In the genomic region with DNA sequence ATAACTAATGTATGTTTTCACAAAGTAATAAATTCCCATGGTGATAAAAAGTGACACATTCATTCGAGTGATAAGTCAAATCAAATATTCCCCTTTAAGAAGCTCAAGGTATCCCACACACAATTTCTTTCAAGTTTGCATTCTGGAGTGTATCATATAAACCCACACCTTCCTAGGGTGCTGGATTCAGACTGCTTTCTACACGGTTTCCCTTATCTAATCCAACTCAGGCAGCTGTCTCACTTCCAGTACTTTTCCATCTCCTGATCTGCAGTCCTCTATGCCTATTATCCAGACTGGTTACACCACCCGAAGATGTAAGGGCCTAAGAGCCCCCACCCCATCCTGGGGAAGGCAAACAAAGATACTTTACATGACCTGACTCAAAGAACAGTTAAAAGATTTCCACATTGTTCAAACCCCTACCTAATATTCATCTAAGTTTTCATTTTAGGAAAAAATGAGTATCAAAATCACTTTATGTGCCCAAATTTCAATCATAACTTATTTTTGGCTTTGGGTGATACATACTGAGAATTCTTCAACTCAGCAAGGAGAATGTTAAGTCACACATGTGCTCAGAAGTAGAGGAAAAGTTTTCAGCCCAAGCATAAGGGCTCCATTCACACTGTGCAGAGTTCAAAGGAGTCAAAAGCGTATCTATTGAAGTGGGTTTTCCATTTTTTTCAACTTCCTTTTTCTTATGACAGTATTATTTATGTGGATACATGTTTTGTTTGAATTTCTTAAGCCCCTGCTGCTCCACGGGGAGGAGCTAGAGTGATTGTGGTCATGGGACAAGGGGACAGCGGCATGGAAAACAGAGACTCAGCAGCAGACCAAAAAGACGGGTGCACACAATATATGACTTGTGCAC, we compare ENCODE assay signal across 1 cellular context.
TF ChIP-seq lines count a peak whose summit lies in the region.

No MANE protein-coding gene starts in this region.

TF ChIP-seq in HEK293, 187 proteins besides CTCF, POLR2A, EP300 and RAD21 (continued from another document):
- TF ChIP-seq, protein P1, sequence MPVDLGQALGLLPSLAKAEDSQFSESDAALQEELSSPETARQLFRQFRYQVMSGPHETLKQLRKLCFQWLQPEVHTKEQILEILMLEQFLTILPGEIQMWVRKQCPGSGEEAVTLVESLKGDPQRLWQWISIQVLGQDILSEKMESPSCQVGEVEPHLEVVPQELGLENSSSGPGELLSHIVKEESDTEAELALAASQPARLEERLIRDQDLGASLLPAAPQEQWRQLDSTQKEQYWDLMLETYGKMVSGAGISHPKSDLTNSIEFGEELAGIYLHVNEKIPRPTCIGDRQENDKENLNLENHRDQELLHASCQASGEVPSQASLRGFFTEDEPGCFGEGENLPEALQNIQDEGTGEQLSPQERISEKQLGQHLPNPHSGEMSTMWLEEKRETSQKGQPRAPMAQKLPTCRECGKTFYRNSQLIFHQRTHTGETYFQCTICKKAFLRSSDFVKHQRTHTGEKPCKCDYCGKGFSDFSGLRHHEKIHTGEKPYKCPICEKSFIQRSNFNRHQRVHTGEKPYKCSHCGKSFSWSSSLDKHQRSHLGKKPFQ (tag by site-specific recombination; IDR thresholded peaks at IDR 0.05), result 0 out of 2 replicates have a peak, but pooled peaks have one; percentile 59
- TF ChIP-seq, protein P2, sequence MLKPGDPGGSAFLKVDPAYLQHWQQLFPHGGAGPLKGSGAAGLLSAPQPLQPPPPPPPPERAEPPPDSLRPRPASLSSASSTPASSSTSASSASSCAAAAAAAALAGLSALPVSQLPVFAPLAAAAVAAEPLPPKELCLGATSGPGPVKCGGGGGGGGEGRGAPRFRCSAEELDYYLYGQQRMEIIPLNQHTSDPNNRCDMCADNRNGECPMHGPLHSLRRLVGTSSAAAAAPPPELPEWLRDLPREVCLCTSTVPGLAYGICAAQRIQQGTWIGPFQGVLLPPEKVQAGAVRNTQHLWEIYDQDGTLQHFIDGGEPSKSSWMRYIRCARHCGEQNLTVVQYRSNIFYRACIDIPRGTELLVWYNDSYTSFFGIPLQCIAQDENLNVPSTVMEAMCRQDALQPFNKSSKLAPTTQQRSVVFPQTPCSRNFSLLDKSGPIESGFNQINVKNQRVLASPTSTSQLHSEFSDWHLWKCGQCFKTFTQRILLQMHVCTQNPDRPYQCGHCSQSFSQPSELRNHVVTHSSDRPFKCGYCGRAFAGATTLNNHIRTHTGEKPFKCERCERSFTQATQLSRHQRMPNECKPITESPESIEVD (tag by site-specific recombination; IDR thresholded peaks at IDR 0.05), result peak; percentile 98
- TF ChIP-seq, protein P3, sequence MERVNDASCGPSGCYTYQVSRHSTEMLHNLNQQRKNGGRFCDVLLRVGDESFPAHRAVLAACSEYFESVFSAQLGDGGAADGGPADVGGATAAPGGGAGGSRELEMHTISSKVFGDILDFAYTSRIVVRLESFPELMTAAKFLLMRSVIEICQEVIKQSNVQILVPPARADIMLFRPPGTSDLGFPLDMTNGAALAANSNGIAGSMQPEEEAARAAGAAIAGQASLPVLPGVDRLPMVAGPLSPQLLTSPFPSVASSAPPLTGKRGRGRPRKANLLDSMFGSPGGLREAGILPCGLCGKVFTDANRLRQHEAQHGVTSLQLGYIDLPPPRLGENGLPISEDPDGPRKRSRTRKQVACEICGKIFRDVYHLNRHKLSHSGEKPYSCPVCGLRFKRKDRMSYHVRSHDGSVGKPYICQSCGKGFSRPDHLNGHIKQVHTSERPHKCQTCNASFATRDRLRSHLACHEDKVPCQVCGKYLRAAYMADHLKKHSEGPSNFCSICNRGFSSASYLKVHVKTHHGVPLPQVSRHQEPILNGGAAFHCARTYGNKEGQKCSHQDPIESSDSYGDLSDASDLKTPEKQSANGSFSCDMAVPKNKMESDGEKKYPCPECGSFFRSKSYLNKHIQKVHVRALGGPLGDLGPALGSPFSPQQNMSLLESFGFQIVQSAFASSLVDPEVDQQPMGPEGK (tag by site-specific recombination; IDR thresholded peaks at IDR 0.05), result peak; percentile 35; the same call in 1 of the 2 replicates
- TF ChIP-seq PRDM1 (tag by site-specific recombination; IDR thresholded peaks at IDR 0.05) (peak; percentile 32; the same call in 1 of the 2 replicates), ZNF785 (tag by site-specific recombination; IDR thresholded peaks at IDR 0.05) (no peak), ZNF426 (tag by site-specific recombination; IDR thresholded peaks at IDR 0.05) (no peak), ZNF366 (tag by site-specific recombination; conservative IDR thresholded peaks at IDR 0.05) (peak; percentile 8; the same call in 1 of the 2 replicates), MZF1 (tag by site-specific recombination; IDR thresholded peaks at IDR 0.05; ENCODE audit: borderline replicate concordance) (no peak), ZFP37 (tag by site-specific recombination; IDR thresholded peaks at IDR 0.05) (no peak), ZNF600 (tag by site-specific recombination; IDR thresholded peaks at IDR 0.05) (peak; percentile 93), ZNF341 (tag by site-specific recombination; IDR thresholded peaks at IDR 0.05; ENCODE audit: low read depth) (0 out of 2 replicates have a peak, but pooled peaks have one; percentile 15), GLIS2 (tag by site-specific recombination; IDR thresholded peaks at IDR 0.05) (no peak), ZSCAN16 (tag by site-specific recombination; IDR thresholded peaks at IDR 0.05) (no peak), ZEB2 (tag by site-specific recombination; IDR thresholded peaks at IDR 0.05) (peak; percentile 15; the same call in 1 of the 2 replicates), ZNF768 (tag by site-specific recombination; IDR thresholded peaks at IDR 0.05) (no peak), IKZF3 (tag by site-specific recombination; IDR thresholded peaks at IDR 0.05) (peak; percentile 24; the same call in 1 of the 2 replicates), ZNF211 (tag by site-specific recombination; IDR thresholded peaks at IDR 0.05; ENCODE audit: low read depth) (no peak), ZNF335 (tag by site-specific recombination; conservative IDR thresholded peaks at IDR 0.05) (peak; percentile 18; the same call in 1 of the 2 replicates)
- TF ChIP-seq, protein P4, sequence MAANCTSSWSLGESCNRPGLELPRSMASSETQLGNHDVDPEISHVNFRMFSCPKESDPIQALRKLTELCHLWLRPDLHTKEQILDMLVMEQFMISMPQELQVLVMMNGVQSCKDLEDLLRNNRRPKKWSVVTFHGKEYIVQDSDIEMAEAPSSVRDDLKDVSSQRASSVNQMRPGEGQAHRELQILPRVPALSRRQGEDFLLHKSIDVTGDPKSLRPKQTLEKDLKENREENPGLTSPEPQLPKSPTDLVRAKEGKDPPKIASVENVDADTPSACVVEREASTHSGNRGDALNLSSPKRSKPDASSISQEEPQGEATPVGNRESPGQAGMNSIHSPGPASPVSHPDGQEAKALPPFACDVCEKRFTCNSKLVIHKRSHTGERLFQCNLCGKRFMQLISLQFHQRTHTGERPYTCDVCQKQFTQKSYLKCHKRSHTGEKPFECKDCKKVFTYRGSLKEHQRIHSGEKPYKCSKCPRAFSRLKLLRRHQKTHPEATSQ (tag by site-specific recombination; IDR thresholded peaks at IDR 0.05), result no peak
- TF ChIP-seq, protein P5, sequence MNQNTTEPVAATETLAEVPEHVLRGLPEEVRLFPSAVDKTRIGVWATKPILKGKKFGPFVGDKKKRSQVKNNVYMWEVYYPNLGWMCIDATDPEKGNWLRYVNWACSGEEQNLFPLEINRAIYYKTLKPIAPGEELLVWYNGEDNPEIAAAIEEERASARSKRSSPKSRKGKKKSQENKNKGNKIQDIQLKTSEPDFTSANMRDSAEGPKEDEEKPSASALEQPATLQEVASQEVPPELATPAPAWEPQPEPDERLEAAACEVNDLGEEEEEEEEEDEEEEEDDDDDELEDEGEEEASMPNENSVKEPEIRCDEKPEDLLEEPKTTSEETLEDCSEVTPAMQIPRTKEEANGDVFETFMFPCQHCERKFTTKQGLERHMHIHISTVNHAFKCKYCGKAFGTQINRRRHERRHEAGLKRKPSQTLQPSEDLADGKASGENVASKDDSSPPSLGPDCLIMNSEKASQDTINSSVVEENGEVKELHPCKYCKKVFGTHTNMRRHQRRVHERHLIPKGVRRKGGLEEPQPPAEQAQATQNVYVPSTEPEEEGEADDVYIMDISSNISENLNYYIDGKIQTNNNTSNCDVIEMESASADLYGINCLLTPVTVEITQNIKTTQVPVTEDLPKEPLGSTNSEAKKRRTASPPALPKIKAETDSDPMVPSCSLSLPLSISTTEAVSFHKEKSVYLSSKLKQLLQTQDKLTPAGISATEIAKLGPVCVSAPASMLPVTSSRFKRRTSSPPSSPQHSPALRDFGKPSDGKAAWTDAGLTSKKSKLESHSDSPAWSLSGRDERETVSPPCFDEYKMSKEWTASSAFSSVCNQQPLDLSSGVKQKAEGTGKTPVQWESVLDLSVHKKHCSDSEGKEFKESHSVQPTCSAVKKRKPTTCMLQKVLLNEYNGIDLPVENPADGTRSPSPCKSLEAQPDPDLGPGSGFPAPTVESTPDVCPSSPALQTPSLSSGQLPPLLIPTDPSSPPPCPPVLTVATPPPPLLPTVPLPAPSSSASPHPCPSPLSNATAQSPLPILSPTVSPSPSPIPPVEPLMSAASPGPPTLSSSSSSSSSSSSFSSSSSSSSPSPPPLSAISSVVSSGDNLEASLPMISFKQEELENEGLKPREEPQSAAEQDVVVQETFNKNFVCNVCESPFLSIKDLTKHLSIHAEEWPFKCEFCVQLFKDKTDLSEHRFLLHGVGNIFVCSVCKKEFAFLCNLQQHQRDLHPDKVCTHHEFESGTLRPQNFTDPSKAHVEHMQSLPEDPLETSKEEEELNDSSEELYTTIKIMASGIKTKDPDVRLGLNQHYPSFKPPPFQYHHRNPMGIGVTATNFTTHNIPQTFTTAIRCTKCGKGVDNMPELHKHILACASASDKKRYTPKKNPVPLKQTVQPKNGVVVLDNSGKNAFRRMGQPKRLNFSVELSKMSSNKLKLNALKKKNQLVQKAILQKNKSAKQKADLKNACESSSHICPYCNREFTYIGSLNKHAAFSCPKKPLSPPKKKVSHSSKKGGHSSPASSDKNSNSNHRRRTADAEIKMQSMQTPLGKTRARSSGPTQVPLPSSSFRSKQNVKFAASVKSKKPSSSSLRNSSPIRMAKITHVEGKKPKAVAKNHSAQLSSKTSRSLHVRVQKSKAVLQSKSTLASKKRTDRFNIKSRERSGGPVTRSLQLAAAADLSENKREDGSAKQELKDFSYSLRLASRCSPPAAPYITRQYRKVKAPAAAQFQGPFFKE (tag by site-specific recombination; IDR thresholded peaks at IDR 0.05; ENCODE audit: borderline replicate concordance), result no peak
